8 cellular contexts compared by ENCODE assay signal in genomic region chr22:24146791-24147353, GRCh38. TPM values are rescaled to one million over a fixed set of nuclear protein-coding genes. Genes with fewer than 3 reads are reported as not detected.
DNase-seq lines count a peak whose midpoint lies in the region; ATAC-seq and TF ChIP-seq lines count a peak whose summit lies in the region.

No MANE protein-coding gene starts in this region.

- H2AFZ ChIP-seq in trophoblast cell (ENCODE audit: insufficient read depth, low read length, poor library complexity), result no peak overlapping the region

- no peak overlapping the region for H4K12ac ChIP-seq in trophoblast cell (ENCODE audit: low read depth, low read length)

- DNase-seq in CD14-positive monocyte (ENCODE audit: low spot score) (no peak), NCI-H226 (peak; percentile 49), epithelial cell of prostate (ENCODE audit: low read depth, low spot score) (no peak), trophoblast cell (peak; percentile 29 to 59), NCI-H524 treated with DMSO at 0.1 percent for 48 hours (lab: John Stamatoyannopoulos, UW) (no peak), foreskin keratinocyte (no peak)
- no peak for DNase-seq in stimulated activated CD4-positive, alpha-beta T cell treated with anti-CD3 and anti-CD28 coated beads, Interleukin-2, amount 100 ng/mL, for 48 hours

- TF ChIP-seq CTCF in CD14-positive monocyte (IDR thresholded peaks at IDR 0.05) (no peak), foreskin keratinocyte (conservative IDR thresholded peaks at IDR 0.05) (no peak)

- peaks cover 0 to 3% (median 1%) of the 10 kb centered on the region in 3 donors for H3K27me3 Mint-ChIP-seq in CD14-positive monocyte (ENCODE audit: low read depth in 3 of 3)

- no peak overlapping the region for H3K4me3 Mint-ChIP-seq in CD14-positive monocyte

- no peak overlapping the region for H3K18ac ChIP-seq in trophoblast cell (ENCODE audit: low read length)

- peaks cover 9 to 13% of the 10 kb centered on the region in 2 experiments for H3K36me3 ChIP-seq in trophoblast cell (ENCODE audit: control insufficient read depth in 1 of 2, insufficient read depth in 2 of 2, low read length in 2 of 2)

- H3K27me3 ChIP-seq in trophoblast cell (ENCODE audit: insufficient read depth, low read length) (no peaks in the 10 kb centered on the region), foreskin keratinocyte (no peaks in the 10 kb centered on the region)

- no peak overlapping the region for H2AK5ac ChIP-seq in trophoblast cell (ENCODE audit: low read length)

- no peaks in the 10 kb centered on the region for H3K9me3 Mint-ChIP-seq in CD14-positive monocyte

- H3K4me1 Mint-ChIP-seq in CD14-positive monocyte, result peaks cover 59% of the 10 kb centered on the region

- peak overlapping the region; percentile 3 for H4K91ac ChIP-seq in trophoblast cell (ENCODE audit: low read depth, low read length)

- H3K4me3 ChIP-seq in trophoblast cell (ENCODE audit: low read depth, low read length), result no peak overlapping the region

- no peak overlapping the region for H3K4ac ChIP-seq in trophoblast cell (ENCODE audit: low read depth, low read length)

- no peak overlapping the region for H3K14ac ChIP-seq in trophoblast cell (ENCODE audit: low read length)

- no peak overlapping the region for H2BK120ac ChIP-seq in trophoblast cell (ENCODE audit: insufficient read depth, low read length, poor library complexity)

- ATAC-seq in HG02973 (IDR thresholded peaks at IDR 0.05; ENCODE audit: unreplicated experiment) (no peak), foreskin keratinocyte (no peak)

- no CpG with 5 or more reads among the region's 4 CpGs for WGBS in trophoblast cell (ENCODE audit: extremely low coverage, insufficient coverage, insufficient read length)

- peaks cover 2% of the 10 kb centered on the region for H3K9me3 ChIP-seq in trophoblast cell (ENCODE audit: insufficient read depth, low read depth, low read length)

- H2BK5ac ChIP-seq in trophoblast cell (ENCODE audit: low read depth, low read length, poor library complexity), result no peak overlapping the region

- no peak overlapping the region for H3K4me2 ChIP-seq in trophoblast cell (ENCODE audit: low read length)

- H3K36me3 Mint-ChIP-seq in CD14-positive monocyte, result peaks cover 24 to 30% of the 10 kb centered on the region in 2 donors

- peaks cover 10% of the 10 kb centered on the region for H3K79me1 ChIP-seq in trophoblast cell (ENCODE audit: low read length)

- H3K27ac Mint-ChIP-seq in CD14-positive monocyte, result peak overlapping the region; percentile 42 to 88 (median 63)

- no peak overlapping the region for H3K9ac ChIP-seq in trophoblast cell (ENCODE audit: low read length)

- H3K79me2 ChIP-seq in trophoblast cell (ENCODE audit: control insufficient read depth, insufficient read depth, low read length, poor library complexity), result no peaks in the 10 kb centered on the region

- no peak overlapping the region for H4K8ac ChIP-seq in trophoblast cell (ENCODE audit: low read depth, low read length)

- no peak overlapping the region for H3K23ac ChIP-seq in trophoblast cell (ENCODE audit: low read length)

- peak overlapping the region; percentile 21 for H3K27ac ChIP-seq in epithelial cell of prostate
- H3K27ac ChIP-seq in trophoblast cell (ENCODE audit: low read depth, low read length), result no peak overlapping the region
- H3K27ac ChIP-seq in foreskin keratinocyte, result no peak overlapping the region

- intact Hi-C loops in CD14-positive monocyte (cut with micrococcal nuclease), result no loop called here

- H3K4me1 ChIP-seq in trophoblast cell (ENCODE audit: control insufficient read depth in 1 of 2, insufficient read depth in 2 of 2, low read length in 2 of 2), result peaks cover 11 to 25% of the 10 kb centered on the region in 2 experiments
- peaks cover 6% of the 10 kb centered on the region for H3K4me1 ChIP-seq in foreskin keratinocyte

- no peak overlapping the region for H2BK12ac ChIP-seq in trophoblast cell (ENCODE audit: low read length)

RNA-seq across cellular contexts. Expression of gene SUSD2, which starts 34.4 kb away (rescaled TPM):
- polyA plus RNA-seq in CD14-positive monocyte, result not detected
- polyA plus RNA-seq in trophoblast cell (2013), result 36.0 and 40.8 TPM in 2 replicates
- 0.03 and 0.04 TPM in 2 replicates for total RNA-seq in foreskin keratinocyte
- polyA plus RNA-seq in foreskin keratinocyte, result 0.04 TPM in 1 of 2 replicates, not detected in the other

Comparison
In these comparisons a context has a peak if more than half of its experiments do, and no peak if none do; other contexts are left out.
1. DNase-seq: peak in NCI-H226 (single experiment) and trophoblast cell (2 of 2); none in CD14-positive monocyte (single experiment), epithelial cell of prostate (single experiment), NCI-H524 treated with DMSO at 0.1 percent for 48 hours (single experiment), foreskin keratinocyte (0 of 2) and stimulated activated CD4-positive, alpha-beta T cell treated with anti-CD3 and anti-CD28 coated beads, Interleukin-2, amount 100 ng/mL, for 48 hours (0 of 2).